8 cellular contexts compared by ENCODE assay signal in the genomic region with DNA sequence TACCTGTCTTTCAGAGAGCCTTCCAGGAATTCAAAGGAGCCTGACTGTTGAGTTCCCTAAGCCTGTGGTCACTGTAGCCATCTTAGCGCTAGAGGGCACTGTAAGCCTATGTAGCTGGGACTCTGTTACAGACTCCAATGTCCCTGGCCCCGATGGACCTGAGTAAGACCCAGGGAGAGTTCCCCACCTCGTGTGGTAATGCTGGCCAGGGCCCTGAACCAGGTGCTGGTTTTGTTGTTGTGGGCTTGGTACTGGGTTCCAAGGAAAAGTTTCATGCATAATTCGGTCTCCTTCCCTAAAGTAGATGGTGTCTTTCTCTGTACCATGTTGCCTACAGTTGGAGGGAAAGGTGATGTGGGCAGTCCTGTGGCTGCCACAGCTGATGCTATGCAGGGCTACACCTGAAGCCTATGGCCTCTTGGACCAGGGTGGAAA. TPM values are rescaled to one million over a fixed set of nuclear protein-coding genes. Genes with fewer than 3 reads are reported as not detected.
DNase-seq lines count a peak whose midpoint lies in the region; ATAC-seq, FAIRE-seq and TF ChIP-seq lines count a peak whose summit lies in the region.

No MANE protein-coding gene starts in this region.

- in situ Hi-C loops in Panc1 (cut with HindIII; ENCODE audit: low pct_unique_long_range_greater_than_20kb, low sequenced_read_pairs) = no loop called here

- H3K4me1 ChIP-seq in Panc1 (ENCODE audit: control insufficient read depth, insufficient read depth, low read length) (no peaks in the 10 kb centered on the region), testis (no peaks in the 10 kb centered on the region)

- H3K36me3 ChIP-seq in Panc1 (ENCODE audit: control insufficient read depth, insufficient read depth, low read length) (no peaks in the 10 kb centered on the region), testis (ENCODE audit: low read depth, missing control alignments) (no peaks in the 10 kb centered on the region)

- peak; percentile 92 for TF ChIP-seq CTCF in Panc1 (IDR thresholded peaks at IDR 0.05)
- peak; percentile 96 for TF ChIP-seq CTCF in fibroblast of pulmonary artery (IDR thresholded peaks at IDR 0.05; ENCODE audit: low read length, missing control alignments)
- TF ChIP-seq CTCF in neural crest cell (conservative IDR thresholded peaks at IDR 0.05) = peak; percentile 88
- peak in 2 of 3 experiments; percentile 45 to 52 for TF ChIP-seq CTCF in testis (IDR thresholded peaks at IDR 0.05)

- H3K4me1 Mint-ChIP-seq in neural crest cell = no peaks in the 10 kb centered on the region

- no peak for FAIRE-seq in HTR-8/SVneo (lab: Jason Lieb, UNC)

- H3K9me3 Mint-ChIP-seq in neural crest cell = peaks cover 8% of the 10 kb centered on the region

- no peak overlapping the region for H3K4me3 Mint-ChIP-seq in neural crest cell

- ATAC-seq in Panc1 (peak; percentile 98), HG02885 (IDR thresholded peaks at IDR 0.05; ENCODE audit: poor library complexity, unreplicated experiment) (no peak)

- H3K27ac Mint-ChIP-seq in neural crest cell (ENCODE audit: unreplicated experiment) = no peak overlapping the region

- H3K27me3 Mint-ChIP-seq in neural crest cell (ENCODE audit: low read depth) = no peaks in the 10 kb centered on the region

- H3K36me3 Mint-ChIP-seq in neural crest cell (ENCODE audit: low read depth) = peaks cover 22% of the 10 kb centered on the region

- H3K27me3 ChIP-seq in Panc1 (ENCODE audit: control insufficient read depth, insufficient read depth, low read length) (no peaks in the 10 kb centered on the region), testis (no peaks in the 10 kb centered on the region)

- TF ChIP-seq POLR2A in testis (IDR thresholded peaks at IDR 0.05) = no peak

- no TSS peak for BruUV-seq in Panc1 (replicated peaks; lab: Mats Ljungman, UMichigan)

- 24 to 41% methylated on average over 3 to 4 of the region's 4 CpGs for WGBS in testis, 2 donors

- H3K27ac ChIP-seq in Panc1 (ENCODE audit: low read length) = no peak overlapping the region
- H3K27ac ChIP-seq in testis = no peak overlapping the region

- CTCF ChIA-PET in Panc1 (lab: Charles Lee) = no interaction called here

- intact Hi-C loops in Panc1 (cut with micrococcal nuclease; ENCODE audit: unreplicated experiment) = no loop called here
- intact Hi-C loops in testis (cut with DNase I; ENCODE audit: low total_unique reads) = no loop called here

- H3K9me3 ChIP-seq in Panc1 (ENCODE audit: control insufficient read depth, insufficient read depth, low read depth, low read length) (no peaks in the 10 kb centered on the region), testis (no peaks in the 10 kb centered on the region)

- DNase-seq in DMS53 (lab: John Stamatoyannopoulos, UW) (peak; percentile 82), HTR-8/SVneo (ENCODE audit: insufficient read length, low spot score) (peak; percentile 74), Panc1 (ENCODE audit: low read depth, low spot score) (peak; percentile 66), activated T-helper 1 cell treated with Interleukin-2 at 50 U/mL for 16 hours (ENCODE audit: low read depth) (peak; percentile 21), fibroblast of pulmonary artery (ENCODE audit: low read depth) (peak; percentile 83), neural crest cell (ENCODE audit: low read depth, low spot score) (peak; percentile 62), testis (peak; percentile 57)

- H3K4me3 ChIP-seq in Panc1 (ENCODE audit: low read depth in 2 of 2, low read length in 2 of 2) = no peak overlapping the region
- H3K4me3 ChIP-seq in fibroblast of pulmonary artery (replicated peaks; ENCODE audit: low read depth, low read length) = no peak overlapping the region
- no peak overlapping the region for H3K4me3 ChIP-seq in testis

- POLR2A ChIA-PET in Panc1 (lab: Charles Lee) = no interaction called here

RNA-seq across cellular contexts. Expression of gene CDAN1, which starts 32.4 kb away (rescaled TPM):
- total RNA-seq in Panc1 (2021; ENCODE audit: unreplicated experiment) = 41.1 TPM
- polyA plus RNA-seq in Panc1 (2012; ENCODE audit: insufficient read length) = 17.8 TPM
- 32.7 and 41.0 TPM in 2 replicates for total RNA-seq in neural crest cell
- 10 to 100 TPM; 27.5 to 43.5 TPM for total RNA-seq in testis
- 17.1 TPM for polyA plus RNA-seq in testis (ENCODE audit: insufficient read depth, low read depth, low replicate concordance)

Comparison
In these comparisons a context has a peak if more than half of its experiments do, and no peak if none do; other contexts are left out.
1. DNase-seq: peak in every context shown above with its lines; median percentile 83 in fibroblast of pulmonary artery; 82 in DMS53; 74 in HTR-8/SVneo; 66 in Panc1; 62 in neural crest cell; 57 in testis; 21 in activated T-helper 1 cell treated with Interleukin-2 at 50 U/mL for 16 hours.